10 cellular contexts compared by ENCODE assay signal in genomic region chr7:17142831-17143541, GRCh38.
DNase-seq lines count a peak whose midpoint lies in the region; ATAC-seq and TF ChIP-seq lines count a peak whose summit lies in the region.
"Had no signal": no experiment of that assay in that cellular context is flagged by ENCODE, and none has a peak within 500 bp of the region (broad histone marks: within the 10 kb centered on the region; RNA-seq: fewer than 3 reads in every experiment).

No MANE protein-coding gene starts in this region.

- H3K9me2 ChIP-seq in Loucy (replicated peaks; ENCODE audit: low read depth, low read length) = no peaks in the 10 kb centered on the region

- no peaks in the 10 kb centered on the region for H3K27me3 Mint-ChIP-seq in MCF 10A (ENCODE audit: insufficient read depth, unreplicated experiment)
- H3K27me3 Mint-ChIP-seq: progenitor cell of endocrine pancreas had no signal

- peak; percentile 84 for DNase-seq in CD1c-positive myeloid dendritic cell (ENCODE audit: extremely low spot score)
- peak; percentile 29 for DNase-seq in MCF 10A (ENCODE audit: unreplicated experiment)
- no peak for DNase-seq in mucosa of descending colon
- no peak for DNase-seq in AG08395 (ENCODE audit: low spot score)
- no peak for DNase-seq in stimulated activated CD4-positive, alpha-beta T cell treated with anti-CD3 and anti-CD28 coated beads, Interleukin-15, amount 100 ng/mL, for 24 hours
- no peak for DNase-seq in G401 (ENCODE audit: low spot score)
- DNase-seq in hepatic stellate cell (ENCODE audit: low spot score) = no peak
- DNase-seq: NCI-H1105 treated with DMSO at 0.1 percent for 48 hours had no signal

- H3K4me3 ChIP-seq in Loucy (ENCODE audit: low read length, poor library complexity, severe bottlenecking) (peak overlapping the region; percentile 69), mucosa of descending colon (no peak overlapping the region)

- in situ Hi-C loops in G401 (cut with HindIII; ENCODE audit: low sequenced_read_pairs) = no loop called here

- H3K4me3 Mint-ChIP-seq in MCF 10A (ENCODE audit: unreplicated experiment) = no peak overlapping the region

- peak overlapping the region; percentile 68 for H3K9ac ChIP-seq in Loucy (ENCODE audit: low read depth, low read length, poor library complexity, severe bottlenecking)

- H3K9me3 ChIP-seq in Loucy (ENCODE audit: insufficient read depth, low read depth, low read length) (no peaks in the 10 kb centered on the region), mucosa of descending colon (no peaks in the 10 kb centered on the region)

- TF ChIP-seq CTCF in Loucy (conservative IDR thresholded peaks at IDR 0.05; ENCODE audit: low read length) (no peak), MCF 10A (IDR thresholded peaks at IDR 0.05; ENCODE audit: unreplicated experiment) (no peak), mucosa of descending colon (IDR thresholded peaks at IDR 0.05) (no peak)

- CTCF ChIA-PET in MCF 10A (lab: Yijun Ruan, JAX) = interaction anchor here (1.2 to 1.3 kb wide), 2 partner anchors 35 to 161 kb away, joined by 4 to 5 read pairs; no protein-coding TSS in a partner anchor

- H2AFZ ChIP-seq in Loucy (ENCODE audit: low read length) = peak overlapping the region; percentile 90

- intact Hi-C loops in MCF 10A (cut with micrococcal nuclease) = no loop called here
- intact Hi-C loops in mucosa of descending colon (cut with DNase I, micrococcal nuclease) = no loop called here

- H3K4me1 Mint-ChIP-seq in MCF 10A (ENCODE audit: insufficient read depth, unreplicated experiment) = peaks cover 8% of the 10 kb centered on the region

- POLR2A ChIA-PET in MCF 10A (lab: Yijun Ruan, JAX) = interaction anchor here (1.0 to 1.5 kb wide), 3 partner anchors 16 to 156 kb away, joined by 3 to 4 read pairs (median 3); no protein-coding TSS in a partner anchor

- no peaks in the 10 kb centered on the region for H3K27me3 ChIP-seq in Loucy (ENCODE audit: insufficient read depth, low read length, poor library complexity, severe bottlenecking)

- H4K20me1 ChIP-seq in Loucy (ENCODE audit: insufficient read depth, low read length, poor library complexity, severe bottlenecking) = no peaks in the 10 kb centered on the region

- peak overlapping the region; percentile 92 for H3K4me2 ChIP-seq in Loucy (ENCODE audit: low read depth, low read length, poor library complexity, severe bottlenecking)

- no peaks in the 10 kb centered on the region for H3K36me3 ChIP-seq in Loucy (ENCODE audit: insufficient read depth, low read length)
- H3K36me3 ChIP-seq in mucosa of descending colon (ENCODE audit: low read depth) = no peaks in the 10 kb centered on the region

- peak overlapping the region; percentile 39 for H3K27ac Mint-ChIP-seq in MCF 10A (ENCODE audit: low read depth, unreplicated experiment)
- H3K27ac Mint-ChIP-seq: progenitor cell of endocrine pancreas had no signal

- no peaks in the 10 kb centered on the region for H3K36me3 Mint-ChIP-seq in MCF 10A (ENCODE audit: insufficient read depth, unreplicated experiment)

- BruUV-seq in MCF 10A (replicated peaks; lab: Mats Ljungman, UMichigan) = no TSS peak

- no peaks in the 10 kb centered on the region for H3F3A ChIP-seq in Loucy (ENCODE audit: low read depth)

- H3K4me1 ChIP-seq in Loucy (ENCODE audit: insufficient read depth, low read length, poor library complexity, severe bottlenecking) (peaks cover 55% of the 10 kb centered on the region), mucosa of descending colon (ENCODE audit: low read depth) (peaks cover 5% of the 10 kb centered on the region)

- H3K9me3 Mint-ChIP-seq in MCF 10A (ENCODE audit: unreplicated experiment) = no peaks in the 10 kb centered on the region

- peak; percentile 15 for ATAC-seq in mucosa of descending colon

- H3K79me2 ChIP-seq in Loucy (ENCODE audit: insufficient read depth, low read length) = no peaks in the 10 kb centered on the region

Comparison
In these comparisons a context has a peak if more than half of its experiments do, and no peak if none do; other contexts are left out.
1. DNase-seq: peak in CD1c-positive myeloid dendritic cell (single experiment) and MCF 10A (single experiment); none in mucosa of descending colon (0 of 3), AG08395 (single experiment), stimulated activated CD4-positive, alpha-beta T cell treated with anti-CD3 and anti-CD28 coated beads, Interleukin-15, amount 100 ng/mL, for 24 hours (single experiment), G401 (single experiment) and hepatic stellate cell (single experiment).